31 cellular contexts compared by ENCODE assay signal in the genomic region with DNA sequence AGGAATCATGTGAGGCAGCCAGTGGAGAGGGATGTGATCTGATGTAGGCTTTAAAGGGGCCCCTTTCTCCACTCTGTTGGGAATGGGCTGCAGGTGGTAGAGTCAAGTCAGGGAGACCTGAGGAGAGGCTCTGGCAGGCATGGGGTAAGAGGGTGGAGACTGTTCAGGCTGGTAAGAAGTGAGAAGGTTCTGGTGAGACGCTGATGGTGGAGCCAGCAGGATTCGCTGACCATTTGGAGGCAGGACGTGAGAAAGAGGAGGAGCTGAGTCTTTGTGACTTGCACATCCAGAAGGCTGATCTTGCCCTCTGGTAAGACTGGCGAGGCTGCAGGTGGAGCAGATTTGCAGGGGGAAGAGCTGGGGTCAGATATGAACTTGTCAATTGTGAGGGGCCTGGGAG.
"Had no signal": no experiment of that assay in that cellular context is flagged by ENCODE, and none has a peak within 500 bp of the region (broad histone marks: within the 10 kb centered on the region; RNA-seq: fewer than 3 reads in every experiment).

No MANE protein-coding gene starts in this region.

- H3K27ac Mint-ChIP-seq: activated CD4-positive, alpha-beta memory T cell treated with anti-CD3 and anti-CD28 coated beads for 36 hours; activated CD4-positive, alpha-beta T cell treated with anti-CD3 and anti-CD28 coated beads for 36 hours; activated CD4-positive, alpha-beta T cell treated with anti-CD3 and anti-CD28 coated beads, Interleukin-2, amount 10 ng/mL, durations not matched to agents 24 days and 14 days; activated CD8-positive, alpha-beta memory T cell treated with anti-CD3 and anti-CD28 coated beads, Interleukin-2, amount 10 ng/mL, durations not matched to agents 7 days and 5 days; activated CD8-positive, alpha-beta T cell treated with anti-CD3 and anti-CD28 coated beads, Interleukin-2, amount 10 ng/mL, durations not matched to agents 7 days and 5 days; activated naive CD4-positive, alpha-beta T cell treated with anti-CD3 and anti-CD28 coated beads, Interleukin-2, amount 10 ng/mL, durations not matched to agents 7 days and 5 days; activated naive CD4-positive, alpha-beta T cell treated with anti-CD3 and anti-CD28 coated beads, Interleukin-2, amount 50 U/mL, for 72 hours; activated naive CD8-positive, alpha-beta T cell treated with anti-CD3 and anti-CD28 coated beads, Interleukin-2, amount 10 ng/mL, durations not matched to agents 7 days and 5 days; activated T-helper 1 cell treated with anti-CD3 and anti-CD28 coated beads, Interleukin-12 subunit alpha, Interleukin-12 subunit beta, Interleukin-2, Interleukin-4 antibody, amounts not matched to agents 30 ng/mL and 10 ng/mL and 1 ng/mL, durations not matched to agents 14 hours and 24 hours and 36 hours; activated T-helper 2 cell treated with anti-CD3 and anti-CD28 coated beads, Interferon-gamma antibody, Interleukin-2, Interleukin-4, amounts not matched to agents 10 μg/mL and 5 μg/mL and 100 μg/mL, durations not matched to agents 14 hours and 24 hours and 36 hours had no signal

- H3K4me3 ChIP-seq: ascending aorta, breast epithelium, cardiac muscle cell, esophagus muscularis mucosa, gastrocnemius medialis, heart left ventricle had no signal

- DNase-seq: activated CD4-positive, alpha-beta memory T cell treated with anti-CD3 and anti-CD28 coated beads for 36 hours; activated CD4-positive, alpha-beta T cell treated with anti-CD3 and anti-CD28 coated beads for 36 hours; activated CD4-positive, alpha-beta T cell treated with anti-CD3 and anti-CD28 coated beads, Interleukin-2, amount 10 ng/mL, durations not matched to agents 24 days and 14 days; activated CD4-positive, CD25-positive, alpha-beta regulatory T cell; activated CD4-positive, CD25-positive, alpha-beta regulatory T cell treated with anti-CD3 and anti-CD28 coated beads, Interleukin-2, amount 50 U/mL, for 72 hours; activated CD8-positive, alpha-beta memory T cell treated with anti-CD3 and anti-CD28 coated beads, Interleukin-2, amount 10 ng/mL, durations not matched to agents 7 days and 5 days; activated CD8-positive, alpha-beta memory T cell treated with anti-CD3 and anti-CD28 coated beads, Interleukin-2, amount 50 U/mL, for 4 hours; activated CD8-positive, alpha-beta T cell treated with anti-CD3 and anti-CD28 coated beads, Interleukin-2, amount 10 ng/mL, durations not matched to agents 7 days and 5 days; activated effector memory CD4-positive, alpha-beta T cell treated with anti-CD3 and anti-CD28 coated beads, Interleukin-2, amount 50 U/mL, for 16 hours; activated naive CD4-positive, alpha-beta T cell; activated naive CD4-positive, alpha-beta T cell treated with anti-CD3 and anti-CD28 coated beads, Interleukin-2, amount 10 ng/mL, durations not matched to agents 7 days and 5 days; activated naive CD8-positive, alpha-beta T cell treated with anti-CD3 and anti-CD28 coated beads, Interleukin-2, amount 10 ng/mL, durations not matched to agents 7 days and 5 days; activated T-cell treated with anti-CD3 and anti-CD28 coated beads, Interleukin-2, amount 50 U/mL, for 1 hour; activated T-cell treated with anti-CD3 and anti-CD28 coated beads, Interleukin-2, amount 50 U/mL, for 48 hours; central memory CD4-positive, alpha-beta T cell; cortex of kidney; dermis blood vessel endothelial cell; effector CD8-positive, alpha-beta T cell; foreskin keratinocyte; gastrocnemius medialis; glutamatergic neuron; heart left ventricle; T-helper 2 cell had no signal

- H3K27me3 Mint-ChIP-seq: activated CD4-positive, alpha-beta memory T cell treated with anti-CD3 and anti-CD28 coated beads for 36 hours; activated CD4-positive, alpha-beta T cell treated with anti-CD3 and anti-CD28 coated beads, Interleukin-2, amount 10 ng/mL, durations not matched to agents 24 days and 14 days; activated CD8-positive, alpha-beta memory T cell treated with anti-CD3 and anti-CD28 coated beads, Interleukin-2, amount 10 ng/mL, durations not matched to agents 7 days and 5 days; activated naive CD4-positive, alpha-beta T cell treated with anti-CD3 and anti-CD28 coated beads, Interleukin-2, amount 10 ng/mL, durations not matched to agents 7 days and 5 days; activated naive CD8-positive, alpha-beta T cell treated with anti-CD3 and anti-CD28 coated beads, Interleukin-2, amount 10 ng/mL, durations not matched to agents 7 days and 5 days had no signal

- H3K4me1 Mint-ChIP-seq: activated CD4-positive, alpha-beta T cell treated with anti-CD3 and anti-CD28 coated beads for 36 hours; activated CD4-positive, alpha-beta T cell treated with anti-CD3 and anti-CD28 coated beads, Interleukin-2, amount 10 ng/mL, durations not matched to agents 24 days and 14 days; activated CD8-positive, alpha-beta memory T cell treated with anti-CD3 and anti-CD28 coated beads, Interleukin-2, amount 10 ng/mL, durations not matched to agents 7 days and 5 days; activated naive CD4-positive, alpha-beta T cell treated with anti-CD3 and anti-CD28 coated beads, Interleukin-2, amount 10 ng/mL, durations not matched to agents 7 days and 5 days; activated naive CD8-positive, alpha-beta T cell treated with anti-CD3 and anti-CD28 coated beads, Interleukin-2, amount 10 ng/mL, durations not matched to agents 7 days and 5 days had no signal

- H3K4me3 Mint-ChIP-seq: activated CD4-positive, alpha-beta memory T cell treated with anti-CD3 and anti-CD28 coated beads for 36 hours; activated CD4-positive, alpha-beta T cell treated with anti-CD3 and anti-CD28 coated beads for 36 hours; activated CD4-positive, alpha-beta T cell treated with anti-CD3 and anti-CD28 coated beads, Interleukin-2, amount 10 ng/mL, durations not matched to agents 24 days and 14 days; activated CD8-positive, alpha-beta memory T cell treated with anti-CD3 and anti-CD28 coated beads, Interleukin-2, amount 10 ng/mL, durations not matched to agents 7 days and 5 days; activated CD8-positive, alpha-beta T cell treated with anti-CD3 and anti-CD28 coated beads, Interleukin-2, amount 10 ng/mL, durations not matched to agents 7 days and 5 days; activated naive CD4-positive, alpha-beta T cell treated with anti-CD3 and anti-CD28 coated beads, Interleukin-2, amount 10 ng/mL, durations not matched to agents 7 days and 5 days; activated naive CD8-positive, alpha-beta T cell treated with anti-CD3 and anti-CD28 coated beads, Interleukin-2, amount 10 ng/mL, durations not matched to agents 7 days and 5 days; activated T-helper 1 cell treated with anti-CD3 and anti-CD28 coated beads, Interleukin-12 subunit alpha, Interleukin-12 subunit beta, Interleukin-2, Interleukin-4 antibody, amounts not matched to agents 30 ng/mL and 10 ng/mL and 1 ng/mL, durations not matched to agents 14 hours and 24 hours and 36 hours; brain had no signal

- H3K27me3 ChIP-seq: ascending aorta, breast epithelium, cardiac muscle cell, esophagus muscularis mucosa, foreskin keratinocyte, gastrocnemius medialis, heart left ventricle had no signal

- H3K9me3 Mint-ChIP-seq: activated CD4-positive, alpha-beta T cell treated with anti-CD3 and anti-CD28 coated beads, Interleukin-2, amount 10 ng/mL, durations not matched to agents 24 days and 14 days; activated T-helper 1 cell treated with anti-CD3 and anti-CD28 coated beads, Interleukin-12 subunit alpha, Interleukin-12 subunit beta, Interleukin-2, Interleukin-4 antibody, amounts not matched to agents 30 ng/mL and 10 ng/mL and 1 ng/mL, durations not matched to agents 14 hours and 24 hours and 36 hours; activated T-helper 2 cell treated with anti-CD3 and anti-CD28 coated beads, Interferon-gamma antibody, Interleukin-2, Interleukin-4, amounts not matched to agents 10 μg/mL and 5 μg/mL and 100 μg/mL, durations not matched to agents 14 hours and 24 hours and 36 hours had no signal

- ATAC-seq: activated CD4-positive, alpha-beta T cell treated with anti-CD3 and anti-CD28 coated beads for 36 hours; activated CD8-positive, alpha-beta memory T cell treated with anti-CD3 and anti-CD28 coated beads, Interleukin-2, amount 10 ng/mL, durations not matched to agents 7 days and 5 days; activated CD8-positive, alpha-beta T cell treated with anti-CD3 and anti-CD28 coated beads, Interleukin-2, amount 10 ng/mL, durations not matched to agents 7 days and 5 days; activated naive CD4-positive, alpha-beta T cell treated with anti-CD3 and anti-CD28 coated beads, Interleukin-2, amount 50 U/mL, for 72 hours; foreskin keratinocyte; gastrocnemius medialis; heart left ventricle had no signal

- H3K4me1 ChIP-seq: ascending aorta, breast epithelium, esophagus muscularis mucosa, foreskin keratinocyte had no signal

- H3K27ac ChIP-seq: ascending aorta, breast epithelium, cardiac muscle cell, esophagus muscularis mucosa, foreskin keratinocyte, gastrocnemius medialis, heart left ventricle had no signal

- H3K36me3 Mint-ChIP-seq: activated CD4-positive, alpha-beta memory T cell treated with anti-CD3 and anti-CD28 coated beads for 36 hours; activated CD8-positive, alpha-beta memory T cell treated with anti-CD3 and anti-CD28 coated beads, Interleukin-2, amount 10 ng/mL, durations not matched to agents 7 days and 5 days; activated naive CD4-positive, alpha-beta T cell treated with anti-CD3 and anti-CD28 coated beads, Interleukin-2, amount 10 ng/mL, durations not matched to agents 7 days and 5 days; activated naive CD4-positive, alpha-beta T cell treated with anti-CD3 and anti-CD28 coated beads, Interleukin-2, amount 50 U/mL, for 72 hours; activated naive CD8-positive, alpha-beta T cell treated with anti-CD3 and anti-CD28 coated beads, Interleukin-2, amount 10 ng/mL, durations not matched to agents 7 days and 5 days; brain had no signal

- H3K36me3 ChIP-seq: ascending aorta, breast epithelium, cardiac muscle cell, esophagus muscularis mucosa, gastrocnemius medialis, heart left ventricle had no signal
